Comparison of ENCODE assay signal across 16 cellular contexts in genomic region chr17:49632201-49632600, GRCh38. TPM values are rescaled to one million over a fixed set of nuclear protein-coding genes. Genes with fewer than 3 reads are reported as not detected.
"Had no signal": no experiment of that assay in that cellular context is flagged by ENCODE, and none has a peak within 500 bp of the region (broad histone marks: within the 10 kb centered on the region; RNA-seq: fewer than 3 reads in every experiment).

No MANE protein-coding gene starts in this region.

- H3K36me3 Mint-ChIP-seq: brain; natural killer cell treated with Interleukin-12 subunit alpha and Interleukin-12 subunit beta and Interleukin-15 and Interleukin-18, amount 100 ng/mL, for 72 hours had no signal

- H3K9me3 Mint-ChIP-seq: activated naive CD4-positive, alpha-beta T cell treated with anti-CD3 and anti-CD28 coated beads, Interleukin-2, amount 10 ng/mL, durations not matched to agents 7 days and 5 days; brain; dendritic cell treated with granulocyte-macrophage colony-stimulating factor and Interleukin-4, amounts not matched to agents 40 ng/mL and 50 ng/mL, for 4 days; effector memory CD8-positive, alpha-beta T cell; natural killer cell treated with Interleukin-12 subunit alpha and Interleukin-12 subunit beta and Interleukin-15 and Interleukin-18, amount 100 ng/mL, for 72 hours; T-helper 2 cell treated with Interferon-gamma antibody and Interleukin-4, amounts not matched to agents 5 μg/mL and 100 μg/mL, for 36 hours had no signal

- H3K4me1 Mint-ChIP-seq: activated naive CD4-positive, alpha-beta T cell treated with anti-CD3 and anti-CD28 coated beads, Interleukin-2, amount 10 ng/mL, durations not matched to agents 7 days and 5 days had no signal

- ATAC-seq: effector memory CD8-positive, alpha-beta T cell; natural killer cell treated with Interleukin-12 subunit alpha and Interleukin-12 subunit beta and Interleukin-15 and Interleukin-18, amount 100 ng/mL, for 72 hours; sciatic nerve had no signal

- H3K27me3 Mint-ChIP-seq: activated naive CD4-positive, alpha-beta T cell treated with anti-CD3 and anti-CD28 coated beads, Interleukin-2, amount 10 ng/mL, durations not matched to agents 7 days and 5 days; dendritic cell treated with granulocyte-macrophage colony-stimulating factor and Interleukin-4, amounts not matched to agents 40 ng/mL and 50 ng/mL, for 4 days; effector memory CD8-positive, alpha-beta T cell; natural killer cell treated with Interleukin-12 subunit alpha and Interleukin-12 subunit beta and Interleukin-15 and Interleukin-18, amount 100 ng/mL, for 72 hours; progenitor cell of endocrine pancreas had no signal

- H3K4me3 Mint-ChIP-seq: activated naive CD4-positive, alpha-beta T cell treated with anti-CD3 and anti-CD28 coated beads, Interleukin-2, amount 10 ng/mL, durations not matched to agents 7 days and 5 days; brain; dendritic cell treated with granulocyte-macrophage colony-stimulating factor and Interleukin-4, amounts not matched to agents 40 ng/mL and 50 ng/mL, for 4 days; effector memory CD8-positive, alpha-beta T cell; natural killer cell treated with Interleukin-12 subunit alpha and Interleukin-12 subunit beta and Interleukin-15 and Interleukin-18, amount 100 ng/mL, for 72 hours; T-helper 2 cell treated with Interferon-gamma antibody and Interleukin-4, amounts not matched to agents 5 μg/mL and 100 μg/mL, for 36 hours had no signal

- DNase-seq: activated CD4-positive, alpha-beta T cell treated with anti-CD3 and anti-CD28 coated beads, Interleukin-2, amount 50 U/mL, for 1 hour; activated naive CD4-positive, alpha-beta T cell treated with anti-CD3 and anti-CD28 coated beads, Interleukin-2, amount 10 ng/mL, durations not matched to agents 7 days and 5 days; activated T-cell treated with anti-CD3 and anti-CD28 coated beads for 4 hours; amniotic stem cell; effector memory CD8-positive, alpha-beta T cell; hypothalamus; kidney; occipital lobe; stimulated activated CD4-positive, alpha-beta T cell treated with anti-CD3 and anti-CD28 coated beads, Interleukin-1b, Interleukin-23, amount 100 ng/mL, for 48 hours; SW 1271 had no signal

- H3K27ac Mint-ChIP-seq: activated naive CD4-positive, alpha-beta T cell treated with anti-CD3 and anti-CD28 coated beads, Interleukin-2, amount 10 ng/mL, durations not matched to agents 7 days and 5 days; natural killer cell treated with Interleukin-12 subunit alpha and Interleukin-12 subunit beta and Interleukin-15 and Interleukin-18, amount 100 ng/mL, for 72 hours; progenitor cell of endocrine pancreas; T-helper 2 cell treated with Interferon-gamma antibody and Interleukin-4, amounts not matched to agents 5 μg/mL and 100 μg/mL, for 36 hours had no signal

RNA-seq across cellular contexts. Expression of gene NXPH3, which starts 56.5 kb away (rescaled TPM):
- total RNA-seq: natural killer cell treated with Interleukin-12 subunit alpha and Interleukin-12 subunit beta and Interleukin-15 and Interleukin-18, amount 100 ng/mL, for 72 hours had no signal
